ENCODE assay signal across 10 cellular contexts in genomic region chr2:7835693-7836680, GRCh38.
DNase-seq lines count a peak whose midpoint lies in the region; ATAC-seq and TF ChIP-seq lines count a peak whose summit lies in the region.
"Had no signal": no experiment of that assay in that cellular context is flagged by ENCODE, and none has a peak within 500 bp of the region (broad histone marks: within the 10 kb centered on the region; RNA-seq: fewer than 3 reads in every experiment).

No MANE protein-coding gene starts in this region.

- intact Hi-C loops in activated T-helper 2 cell treated with anti-CD3 and anti-CD28 coated beads, Interferon-gamma antibody, Interleukin-2, Interleukin-4, amounts not matched to agents 10 μg/mL and 5 μg/mL and 100 μg/mL, durations not matched to agents 14 hours and 24 hours and 36 hours (cut with micrococcal nuclease) = no loop called here

- peaks cover 20% of the 10 kb centered on the region for H3K36me3 Mint-ChIP-seq in activated T-helper 2 cell treated with anti-CD3 and anti-CD28 coated beads, Interferon-gamma antibody, Interleukin-2, Interleukin-4, amounts not matched to agents 10 μg/mL and 5 μg/mL and 100 μg/mL, durations not matched to agents 14 hours and 24 hours and 36 hours (ENCODE audit: low read depth)
- H3K36me3 Mint-ChIP-seq: CD4-positive, alpha-beta memory T cell had no signal

- TF ChIP-seq CTCF in brain microvascular endothelial cell (IDR thresholded peaks at IDR 0.05; ENCODE audit: low read depth, low read length, missing control alignments) = no peak

- H3K27me3 ChIP-seq in H7 (ENCODE audit: control insufficient read depth, insufficient read depth, low read length) (no peaks in the 10 kb centered on the region), brain microvascular endothelial cell (replicated peaks) (no peaks in the 10 kb centered on the region)

- in situ Hi-C loops in brain microvascular endothelial cell (cut with HindIII; ENCODE audit: low pct_ligation_motif_present, low sequenced_read_pairs) = no loop called here

- H3K9me3 Mint-ChIP-seq in activated T-helper 2 cell treated with anti-CD3 and anti-CD28 coated beads, Interferon-gamma antibody, Interleukin-2, Interleukin-4, amounts not matched to agents 10 μg/mL and 5 μg/mL and 100 μg/mL, durations not matched to agents 14 hours and 24 hours and 36 hours = peaks cover 14% of the 10 kb centered on the region
- H3K9me3 Mint-ChIP-seq: CD4-positive, alpha-beta memory T cell; central memory CD8-positive, alpha-beta T cell had no signal

- H3K4me3 Mint-ChIP-seq in activated T-helper 2 cell treated with anti-CD3 and anti-CD28 coated beads, Interferon-gamma antibody, Interleukin-2, Interleukin-4, amounts not matched to agents 10 μg/mL and 5 μg/mL and 100 μg/mL, durations not matched to agents 14 hours and 24 hours and 36 hours (ENCODE audit: low read depth) = no peak overlapping the region
- H3K4me3 Mint-ChIP-seq: central memory CD8-positive, alpha-beta T cell had no signal

- H3K4me3 ChIP-seq in H7 (ENCODE audit: insufficient read depth, low read depth, low read length) (no peak overlapping the region), brain microvascular endothelial cell (ENCODE audit: low read depth, low read length) (no peak overlapping the region)

- DNase-seq in CD1c-positive myeloid dendritic cell (ENCODE audit: extremely low spot score) (peak; percentile 62), RPMI8226 (peak; percentile 33), H7 (no peak), brain microvascular endothelial cell (no peak), hippocampal formation (lab: John Stamatoyannopoulos, UW) (no peak)
- no peak for DNase-seq in activated T-helper 2 cell treated with anti-CD3 and anti-CD28 coated beads, Interferon-gamma antibody, Interleukin-2, Interleukin-4, amounts not matched to agents 10 μg/mL and 5 μg/mL and 100 μg/mL, durations not matched to agents 14 hours and 24 hours and 36 hours (ENCODE audit: low spot score)

- ATAC-seq in GM19438 (IDR thresholded peaks at IDR 0.05; ENCODE audit: low read depth, unreplicated experiment) (peak; percentile 99), HG03342 (IDR thresholded peaks at IDR 0.05; ENCODE audit: unreplicated experiment) (peak; percentile 97)

- no peak overlapping the region for H3K27ac Mint-ChIP-seq in activated T-helper 2 cell treated with anti-CD3 and anti-CD28 coated beads, Interferon-gamma antibody, Interleukin-2, Interleukin-4, amounts not matched to agents 10 μg/mL and 5 μg/mL and 100 μg/mL, durations not matched to agents 14 hours and 24 hours and 36 hours

- no peaks in the 10 kb centered on the region for H3K27me3 Mint-ChIP-seq in activated T-helper 2 cell treated with anti-CD3 and anti-CD28 coated beads, Interferon-gamma antibody, Interleukin-2, Interleukin-4, amounts not matched to agents 10 μg/mL and 5 μg/mL and 100 μg/mL, durations not matched to agents 14 hours and 24 hours and 36 hours (ENCODE audit: low read depth)
- H3K27me3 Mint-ChIP-seq: central memory CD8-positive, alpha-beta T cell had no signal

- H3K36me3 ChIP-seq in H7 (replicated peaks; ENCODE audit: control insufficient read depth, insufficient read depth, low read length) (no peaks in the 10 kb centered on the region), brain microvascular endothelial cell (replicated peaks) (no peaks in the 10 kb centered on the region)

- peaks cover 9% of the 10 kb centered on the region for H3K4me1 Mint-ChIP-seq in activated T-helper 2 cell treated with anti-CD3 and anti-CD28 coated beads, Interferon-gamma antibody, Interleukin-2, Interleukin-4, amounts not matched to agents 10 μg/mL and 5 μg/mL and 100 μg/mL, durations not matched to agents 14 hours and 24 hours and 36 hours (ENCODE audit: low read depth)

- no peak overlapping the region for H3K27ac ChIP-seq in brain microvascular endothelial cell

Comparison
In these comparisons a context has a peak if more than half of its experiments do, and no peak if none do; other contexts are left out.
1. DNase-seq: peak in CD1c-positive myeloid dendritic cell (single experiment) and RPMI8226 (single experiment); none in H7 (single experiment), brain microvascular endothelial cell (single experiment), hippocampal formation (0 of 2) and activated T-helper 2 cell treated with anti-CD3 and anti-CD28 coated beads, Interferon-gamma antibody, Interleukin-2, Interleukin-4, amounts not matched to agents 10 μg/mL and 5 μg/mL and 100 μg/mL, durations not matched to agents 14 hours and 24 hours and 36 hours (single experiment).